Comparison of ENCODE assay signal across 8 cellular contexts in the genomic region with DNA sequence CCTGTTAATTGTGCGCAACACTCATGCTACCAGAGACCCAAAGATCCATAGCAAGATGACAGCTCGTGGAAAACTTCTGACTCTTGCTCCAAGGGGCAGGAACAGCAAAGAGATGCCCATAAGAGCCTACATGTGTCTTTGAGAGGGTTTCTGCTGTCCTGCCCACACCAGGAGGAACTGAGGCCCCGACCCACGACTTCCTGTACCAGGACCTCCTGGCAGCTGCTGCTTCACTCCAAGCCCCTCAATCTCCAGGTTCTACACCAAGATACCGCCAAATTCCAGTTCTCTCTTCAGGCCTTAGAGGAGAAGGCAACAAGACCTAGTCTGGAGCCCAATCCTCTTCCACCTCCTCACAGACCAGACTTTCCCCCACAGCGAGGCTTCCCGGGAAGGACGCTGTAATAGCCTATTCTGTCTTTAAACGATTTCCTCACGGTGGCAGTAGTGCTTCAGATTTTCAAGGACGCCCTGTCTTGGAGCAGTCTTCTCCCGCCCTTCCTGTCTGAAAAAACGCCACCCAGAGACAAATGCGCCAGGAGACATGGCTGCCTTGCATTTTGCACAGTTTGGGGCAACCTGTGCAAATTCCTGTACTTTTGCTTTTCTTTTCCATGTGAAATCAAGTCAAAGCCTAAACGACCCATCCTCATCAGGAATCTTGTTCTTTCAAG.
DNase-seq lines count a peak whose midpoint lies in the region; ATAC-seq, FAIRE-seq and TF ChIP-seq lines count a peak whose summit lies in the region.

No MANE protein-coding gene starts in this region.

- H3K27ac ChIP-seq in heart right ventricle: peak overlapping the region in 8 of 10 donors; percentile 19 to 86 (median 56)

- ATAC-seq in GM18499 (IDR thresholded peaks at IDR 0.05; ENCODE audit: insufficient read depth, unreplicated experiment): peak; percentile 6
- ATAC-seq in HG03097 (IDR thresholded peaks at IDR 0.05; ENCODE audit: low FRiP score, unreplicated experiment): peak; percentile 50
- peak in 2 of 4 experiments; percentile 64 to 70 for ATAC-seq in T-cell (replicated peaks in 1 of 4)
- peak; percentile 55 to 98 (median 84) for ATAC-seq in heart right ventricle
- no peak for ATAC-seq in GM18519 (IDR thresholded peaks at IDR 0.05; ENCODE audit: low FRiP score, unreplicated experiment)

- H3K36me3 ChIP-seq in heart right ventricle: no peaks in the 10 kb centered on the region

- H3K9me3 Mint-ChIP-seq in T-cell: no peaks in the 10 kb centered on the region

- POLR2A ChIA-PET in T-cell (lab: Charles Lee): no interaction called here

- peak overlapping the region in 2 of 3 donors; percentile 90 to 97 for H3K4me3 Mint-ChIP-seq in T-cell

- peak overlapping the region in 1 of 2 donors; percentile 98 for H3K27ac Mint-ChIP-seq in T-cell

- peaks cover 0 to 60% (median 0%) of the 10 kb centered on the region in 7 donors for H3K27me3 ChIP-seq in heart right ventricle

- DNase-seq in T-cell: peak in 15 of 34 experiments; percentile 73 to 92 (median 85)
- peak; percentile 17 to 61 for DNase-seq in heart right ventricle
- peak; percentile 31 for DNase-seq in urothelium cell line (ENCODE audit: low spot score)
- no peak for DNase-seq in cortex of kidney (lab: John Stamatoyannopoulos, UW)
- DNase-seq in stimulated activated CD4-positive, alpha-beta T cell treated with anti-CD3 and anti-CD28 coated beads, Interleukin-4, amount 100 ng/mL, for 4 hours: no peak

- peaks cover 0 to 6% (median 0%) of the 10 kb centered on the region in 9 donors for H3K4me1 ChIP-seq in heart right ventricle

- peak overlapping the region in 9 of 10 donors; percentile 19 to 53 (median 30) for H3K4me3 ChIP-seq in heart right ventricle

- CTCF ChIA-PET in T-cell (lab: Charles Lee): interaction anchor here in 1 of 2 donors (0.5 to 1.4 kb wide), 3 partner anchors 9 to 1998 kb away, joined by 3 to 5 read pairs (median 4); no protein-coding TSS in a partner anchor

- H3K9me3 ChIP-seq in heart right ventricle: no peaks in the 10 kb centered on the region

- peak in 5 of 9 donors; percentile 16 to 57 (median 36) for TF ChIP-seq CTCF in heart right ventricle (IDR thresholded peaks at IDR 0.05)

- H3K36me3 Mint-ChIP-seq in T-cell: no peaks in the 10 kb centered on the region

- intact Hi-C loops in heart right ventricle (cut with DNase I): loop anchor here in 2 of 10 donors (1.0 to 2.0 kb wide), 3 partner anchors 10 to 30 kb away; no protein-coding TSS in a partner anchor

- FAIRE-seq in urothelium cell line (lab: Jason Lieb, UNC): no peak

- peaks cover 0 to 6% of the 10 kb centered on the region in 2 donors for H3K27me3 Mint-ChIP-seq in T-cell

- H3K4me1 Mint-ChIP-seq in T-cell: peaks cover 0 to 20% (median 14%) of the 10 kb centered on the region in 3 donors

- WGBS in heart right ventricle, 2 donors: 71 to 77% methylated on average over 15 of the region's 15 CpGs

Comparison
In these comparisons a context has a peak if more than half of its experiments do, and no peak if none do; other contexts are left out.
1. DNase-seq: peak in heart right ventricle (2 of 2) and urothelium cell line (single experiment); none in cortex of kidney (single experiment) and stimulated activated CD4-positive, alpha-beta T cell treated with anti-CD3 and anti-CD28 coated beads, Interleukin-4, amount 100 ng/mL, for 4 hours (0 of 2).